20 cellular contexts compared by ENCODE assay signal in the genomic region with DNA sequence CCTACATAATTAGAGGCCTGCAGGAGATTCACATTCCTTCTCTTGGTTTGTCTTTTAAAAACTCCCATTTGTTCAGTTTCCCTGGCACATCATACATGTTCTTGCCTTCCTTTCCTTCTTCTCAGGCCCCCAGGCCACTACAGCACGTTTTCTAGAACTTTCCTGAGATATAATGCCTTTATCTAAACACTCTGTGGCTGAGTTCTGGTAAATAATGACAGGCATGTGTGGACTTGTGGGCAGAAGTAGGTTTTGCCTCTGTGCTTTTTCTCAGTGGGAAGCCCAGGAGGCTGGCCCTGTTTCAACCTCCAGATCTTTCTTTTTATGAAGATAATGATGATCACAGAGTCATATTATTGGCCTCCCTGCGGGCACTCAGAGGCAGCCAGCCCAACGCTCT.
DNase-seq lines count a peak whose midpoint lies in the region; ATAC-seq, FAIRE-seq and TF ChIP-seq lines count a peak whose summit lies in the region.
"Had no signal": no experiment of that assay in that cellular context is flagged by ENCODE, and none has a peak within 500 bp of the region (broad histone marks: within the 10 kb centered on the region; RNA-seq: fewer than 3 reads in every experiment).

No MANE protein-coding gene starts in this region.

- no peaks in the 10 kb centered on the region for H3K36me3 Mint-ChIP-seq in neural progenitor cell
- H3K36me3 Mint-ChIP-seq in GM23338 (ENCODE audit: low read depth): no peaks in the 10 kb centered on the region
- H3K36me3 Mint-ChIP-seq in T-helper 2 cell treated with Interferon-gamma antibody and Interleukin-4, amounts not matched to agents 5 μg/mL and 100 μg/mL, for 36 hours (ENCODE audit: low read depth): no peaks in the 10 kb centered on the region
- H3K36me3 Mint-ChIP-seq: brain had no signal

- H3F3A ChIP-seq in neural progenitor cell (ENCODE audit: low read depth): no peaks in the 10 kb centered on the region
- H3F3A ChIP-seq in GM23338 (replicated peaks; ENCODE audit: low read depth): no peaks in the 10 kb centered on the region

- peaks cover 39% of the 10 kb centered on the region for H3K4me1 Mint-ChIP-seq in neural progenitor cell
- H3K4me1 Mint-ChIP-seq in GM23338: no peaks in the 10 kb centered on the region
- no peaks in the 10 kb centered on the region for H3K4me1 Mint-ChIP-seq in T-helper 2 cell treated with Interferon-gamma antibody and Interleukin-4, amounts not matched to agents 5 μg/mL and 100 μg/mL, for 36 hours (ENCODE audit: low read depth)

- H3K27ac ChIP-seq in neural progenitor cell (no peak overlapping the region), GM23338 (ENCODE audit: low read depth) (no peak overlapping the region)
- H3K27ac ChIP-seq: prostate gland, vagina had no signal

- H3K79me2 ChIP-seq in neural progenitor cell (ENCODE audit: low read depth): no peaks in the 10 kb centered on the region
- H3K79me2 ChIP-seq in GM23338 (replicated peaks; ENCODE audit: insufficient read depth): no peaks in the 10 kb centered on the region

- peaks cover 2% of the 10 kb centered on the region for H3K27me3 Mint-ChIP-seq in neural progenitor cell (ENCODE audit: insufficient read depth, low read depth)
- no peaks in the 10 kb centered on the region for H3K27me3 Mint-ChIP-seq in GM23338 (ENCODE audit: insufficient read depth, low read depth, poor library complexity)
- no peaks in the 10 kb centered on the region for H3K27me3 Mint-ChIP-seq in T-helper 2 cell treated with Interferon-gamma antibody and Interleukin-4, amounts not matched to agents 5 μg/mL and 100 μg/mL, for 36 hours (ENCODE audit: low read depth)
- H3K27me3 Mint-ChIP-seq: brain had no signal

- TF ChIP-seq CTCF in bronchial epithelial cell (IDR thresholded peaks at IDR 0.05; ENCODE audit: insufficient read depth, low read length, severe bottlenecking) (no peak), neural progenitor cell (IDR thresholded peaks at IDR 0.05) (no peak), GM23338 (conservative IDR thresholded peaks at IDR 0.05; ENCODE audit: low read depth in 2 of 2) (no peak)

- H3K27me3 ChIP-seq in bronchial epithelial cell (ENCODE audit: control insufficient read depth, insufficient read depth, low read length) (no peaks in the 10 kb centered on the region), neural progenitor cell (no peaks in the 10 kb centered on the region), GM23338 (ENCODE audit: insufficient read depth) (no peaks in the 10 kb centered on the region)
- H3K27me3 ChIP-seq: vagina had no signal

- no peak for FAIRE-seq in bronchial epithelial cell (lab: Jason Lieb, UNC)
- FAIRE-seq: frontal cortex had no signal

- H3K4me2 ChIP-seq in neural progenitor cell: no peak overlapping the region
- no peak overlapping the region for H3K4me2 ChIP-seq in GM23338

- H3K36me3 ChIP-seq in bronchial epithelial cell (ENCODE audit: control insufficient read depth, insufficient read depth, low read length): no peaks in the 10 kb centered on the region
- no peaks in the 10 kb centered on the region for H3K36me3 ChIP-seq in neural progenitor cell
- H3K36me3 ChIP-seq in GM23338 (ENCODE audit: insufficient read depth): no peaks in the 10 kb centered on the region
- H3K36me3 ChIP-seq: prostate gland, vagina had no signal

- H3K4me3 ChIP-seq in bronchial epithelial cell (ENCODE audit: low read depth, low read length): no peak overlapping the region
- no peak overlapping the region for H3K4me3 ChIP-seq in neural progenitor cell
- H3K4me3 ChIP-seq in GM23338: no peak overlapping the region
- H3K4me3 ChIP-seq: prostate gland, vagina had no signal

- no peak overlapping the region for H3K4me3 Mint-ChIP-seq in neural progenitor cell
- no peak overlapping the region for H3K4me3 Mint-ChIP-seq in GM23338
- no peak overlapping the region for H3K4me3 Mint-ChIP-seq in T-helper 2 cell treated with Interferon-gamma antibody and Interleukin-4, amounts not matched to agents 5 μg/mL and 100 μg/mL, for 36 hours

- H3K27ac Mint-ChIP-seq in neural progenitor cell: no peak overlapping the region
- no peak overlapping the region for H3K27ac Mint-ChIP-seq in GM23338
- H3K27ac Mint-ChIP-seq in T-helper 2 cell treated with Interferon-gamma antibody and Interleukin-4, amounts not matched to agents 5 μg/mL and 100 μg/mL, for 36 hours: no peak overlapping the region

- no peaks in the 10 kb centered on the region for H3K9me2 ChIP-seq in GM23338 (ENCODE audit: insufficient read depth)

- no peak overlapping the region for H3K9ac ChIP-seq in neural progenitor cell

- H3K4me1 ChIP-seq in neural progenitor cell (peaks cover 29% of the 10 kb centered on the region), GM23338 (ENCODE audit: insufficient read depth) (no peaks in the 10 kb centered on the region)
- H3K4me1 ChIP-seq: prostate gland had no signal

- DNase-seq in DMS79 (lab: John Stamatoyannopoulos, UW) (peak; percentile 48), NCI-H2227 (lab: John Stamatoyannopoulos, UW; ENCODE audit: unreplicated experiment) (peak; percentile 61), bronchial epithelial cell (ENCODE audit: low read depth) (peak; percentile 67), neural progenitor cell (ENCODE audit: low spot score) (no peak), GM23338 (ENCODE audit: low spot score) (no peak), SW480 (ENCODE audit: low spot score) (no peak)
- no peak for DNase-seq in T-helper 2 cell treated with Interferon-gamma antibody and Interleukin-4, amounts not matched to agents 5 μg/mL and 100 μg/mL, for 36 hours (ENCODE audit: low spot score)
- DNase-seq: activated gamma-delta T cell treated with Interleukin-2 at 50 U/mL for 16 hours; DMS153; effector CD8-positive, alpha-beta T cell; Kasumi-1; left ventricle myocardium superior; NCI-H1436 treated with DMSO at 0.1 percent for 48 hours; NCI-H774; RPMI8226 had no signal

- no peaks in the 10 kb centered on the region for H3K9me3 ChIP-seq in neural progenitor cell (ENCODE audit: low read depth)
- H3K9me3 ChIP-seq: prostate gland, vagina had no signal

- no peak for ATAC-seq in GM23338
- ATAC-seq in HG03196 (IDR thresholded peaks at IDR 0.05; ENCODE audit: unreplicated experiment): no peak
- ATAC-seq: left ventricle myocardium superior had no signal

- H2AFZ ChIP-seq in neural progenitor cell (replicated peaks) (peak overlapping the region; percentile 53), GM23338 (no peak overlapping the region; the same call in 1 of the 2 replicates)

- H3K9me3 Mint-ChIP-seq in neural progenitor cell (no peaks in the 10 kb centered on the region), GM23338 (no peaks in the 10 kb centered on the region)
- H3K9me3 Mint-ChIP-seq in T-helper 2 cell treated with Interferon-gamma antibody and Interleukin-4, amounts not matched to agents 5 μg/mL and 100 μg/mL, for 36 hours: no peaks in the 10 kb centered on the region
- H3K9me3 Mint-ChIP-seq: brain had no signal

- no peaks in the 10 kb centered on the region for H4K20me1 ChIP-seq in neural progenitor cell (ENCODE audit: low read depth)
- H4K20me1 ChIP-seq in GM23338 (replicated peaks; ENCODE audit: insufficient read depth): no peaks in the 10 kb centered on the region

Comparison
In these comparisons a context has a peak if more than half of its experiments do, and no peak if none do; other contexts are left out.
1. DNase-seq: peak in DMS79 (single experiment), NCI-H2227 (single experiment) and bronchial epithelial cell (single experiment); none in neural progenitor cell (single experiment), GM23338 (single experiment), T-helper 2 cell treated with Interferon-gamma antibody and Interleukin-4, amounts not matched to agents 5 μg/mL and 100 μg/mL, for 36 hours (single experiment) and SW480 (single experiment).